ENCODE assay signal across 23 cellular contexts in the genomic region with DNA sequence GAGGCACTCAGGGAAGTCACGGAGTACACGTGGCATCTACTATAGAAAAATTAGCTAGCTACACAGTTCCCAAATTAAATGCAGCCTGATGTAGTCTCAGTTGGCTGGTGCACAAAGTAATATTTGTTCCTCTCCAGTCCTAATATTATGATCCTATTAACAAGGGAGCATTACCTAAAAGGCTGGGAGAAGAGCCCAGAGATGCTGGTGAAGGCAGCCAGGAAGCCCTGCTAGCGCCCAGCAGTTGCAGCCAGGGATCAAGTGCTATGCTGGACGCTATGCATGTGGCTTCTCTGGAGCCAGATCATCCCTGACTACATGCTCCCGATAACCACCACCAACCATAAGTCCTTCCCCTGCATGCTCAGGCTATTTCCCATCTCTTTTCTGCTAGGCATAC.
A peak's percentile ranks its signal among the peaks of the same experiment; 100 is the strongest.
DNase-seq lines count a peak whose midpoint lies in the region; ATAC-seq and TF ChIP-seq lines count a peak whose summit lies in the region.
"Had no signal": no experiment of that assay in that cellular context is flagged by ENCODE, and none has a peak within 500 bp of the region (broad histone marks: within the 10 kb centered on the region; RNA-seq: fewer than 3 reads in every experiment).

No MANE protein-coding gene starts in this region.

- H3K9me3 ChIP-seq in left ventricle myocardium inferior (replicated peaks) (peaks cover 15% of the 10 kb centered on the region), right atrium auricular region (peaks cover 3 to 13% of the 10 kb centered on the region in 2 donors), aorta (ENCODE audit: control insufficient read depth, low read length) (peaks cover 6% of the 10 kb centered on the region)

- no peak for TF ChIP-seq CTCF in left ventricle myocardium inferior (IDR thresholded peaks at IDR 0.05; ENCODE audit: borderline replicate concordance)
- TF ChIP-seq CTCF in right atrium auricular region (IDR thresholded peaks at IDR 0.05) = no peak

- H3K4me3 ChIP-seq in left ventricle myocardium inferior (no peak overlapping the region), right atrium auricular region (no peak overlapping the region), aorta (ENCODE audit: low read length in 2 of 2) (no peak overlapping the region)
- H3K4me3 ChIP-seq: A549; BLaER1 treated with 17β-estradiol and CSF1 and Interleukin-3, amounts not matched to agents 10 nM and 100 nM; GM12878 had no signal

- H3K27me3 ChIP-seq in left ventricle myocardium inferior (ENCODE audit: low read depth) (peaks cover 63% of the 10 kb centered on the region), right atrium auricular region (no peaks in the 10 kb centered on the region), aorta (ENCODE audit: control insufficient read depth in 1 of 2, insufficient read depth in 2 of 2, low read length in 1 of 2) (no peaks in the 10 kb centered on the region)
- H3K27me3 ChIP-seq: BLaER1 treated with 17β-estradiol and CSF1 and Interleukin-3, amounts not matched to agents 10 nM and 100 nM had no signal

- H3K27ac ChIP-seq in left ventricle myocardium inferior (replicated peaks) = no peak overlapping the region
- H3K27ac ChIP-seq in right atrium auricular region = no peak overlapping the region
- no peak overlapping the region for H3K27ac ChIP-seq in aorta (ENCODE audit: low read depth in 1 of 2, low read length in 2 of 2)
- H3K27ac ChIP-seq: 22Rv1; A549; BLaER1 treated with 17β-estradiol and CSF1 and Interleukin-3, amounts not matched to agents 10 nM and 100 nM; C4-2B had no signal

- no peaks in the 10 kb centered on the region for H3K4me1 ChIP-seq in left ventricle myocardium inferior
- H3K4me1 ChIP-seq in right atrium auricular region = no peaks in the 10 kb centered on the region
- H3K4me1 ChIP-seq in aorta (ENCODE audit: control insufficient read depth in 1 of 2, insufficient read depth in 2 of 2, low read length in 2 of 2) = no peaks in the 10 kb centered on the region
- H3K4me1 ChIP-seq: A549 had no signal

- 54 to 64% methylated on average over 5 of the region's 5 CpGs for WGBS in aorta, 2 donors

- no peaks in the 10 kb centered on the region for H3K36me3 ChIP-seq in left ventricle myocardium inferior
- H3K36me3 ChIP-seq in right atrium auricular region = no peaks in the 10 kb centered on the region
- H3K36me3 ChIP-seq in aorta (ENCODE audit: control insufficient read depth in 1 of 2, insufficient read depth in 2 of 2, low read length in 1 of 2) = no peaks in the 10 kb centered on the region
- H3K36me3 ChIP-seq: BLaER1 treated with 17β-estradiol and CSF1 and Interleukin-3, amounts not matched to agents 10 nM and 100 nM had no signal

- intact Hi-C loops in Right ventricle myocardium inferior (cut with DNase I) = no loop called here
- intact Hi-C loops in cardiac septum (cut with DNase I) = no loop called here
- intact Hi-C loops in left ventricle myocardium inferior (cut with micrococcal nuclease) = no loop called here
- intact Hi-C loops in left ventricle myocardium superior (cut with micrococcal nuclease) = no loop called here
- intact Hi-C loops in aorta (cut with DNase I) = no loop called here

- DNase-seq in Right ventricle myocardium inferior (ENCODE audit: missing footprints) = no peak
- no peak for DNase-seq in cardiac septum (ENCODE audit: low spot score)
- DNase-seq in left ventricle myocardium inferior = peak; percentile 22
- DNase-seq in right atrium auricular region (ENCODE audit: low spot score) = no peak
- DNase-seq in left ventricle myocardium superior = no peak
- DNase-seq in aorta = no peak
- DNase-seq in NCI-H2171 (lab: John Stamatoyannopoulos, UW) = no peak
- DNase-seq: AML-193; CD4-positive, alpha-beta T cell; CD8-positive, alpha-beta T cell; DMS 273 treated with DMSO at 0.1 percent for 48 hours; DMS153; DMS53; DMS79; DND-41; EL; GDM1 had no signal

- ATAC-seq in Right ventricle myocardium inferior (peak; percentile 74), left ventricle myocardium superior (peak; percentile 59), aorta (ENCODE audit: low FRiP score) (peak; percentile 51), HG03280 (IDR thresholded peaks at IDR 0.05; ENCODE audit: unreplicated experiment) (no peak)
- ATAC-seq: A549; CD8-positive, alpha-beta T cell; GM12878 had no signal
